Comparison of ENCODE assay signal across 1 cellular context in genomic region chr1:54651608-54652007, GRCh38.
TF ChIP-seq lines count a peak whose summit lies in the region.

No MANE protein-coding gene starts in this region.

TF ChIP-seq in HepG2, 621 proteins besides CTCF, POLR2A, EP300 and RAD21 (continued from another document):
- TF ChIP-seq FOXP4 (CRISPR knock-in tag; IDR thresholded peaks at IDR 0.05) (0 out of 2 replicates have a peak, but pooled peaks have one; percentile 25), HNRNPUL1 (IDR thresholded peaks at IDR 0.05; ENCODE audit: low read depth, low read length) (no peak), NR2F2 (IDR thresholded peaks at IDR 0.05; ENCODE audit: borderline replicate concordance, low read depth) (peak; percentile 40; the same call in 1 of the 2 replicates), CBX2 (IDR thresholded peaks at IDR 0.05; ENCODE audit: low read depth, low read length) (no peak), CBX2 (CRISPR knock-in tag; IDR thresholded peaks at IDR 0.05; ENCODE audit: low read depth) (no peak), SMAD9 (CRISPR knock-in tag; IDR thresholded peaks at IDR 0.05) (no peak), ERF (CRISPR knock-in tag; IDR thresholded peaks at IDR 0.05) (no peak), THYN1 (CRISPR knock-in tag; IDR thresholded peaks at IDR 0.05; ENCODE audit: borderline replicate concordance, low read depth) (no peak), NR2F6 (IDR thresholded peaks at IDR 0.05) (peak; percentile 72), NR2F6 (CRISPR knock-in tag; IDR thresholded peaks at IDR 0.05) (peak; percentile 39; the same call in 1 of the 2 replicates), ZNF260 (CRISPR knock-in tag; IDR thresholded peaks at IDR 0.05; ENCODE audit: borderline replicate concordance, low read depth) (no peak), ZNF646 (CRISPR knock-in tag; IDR thresholded peaks at IDR 0.05) (peak; percentile 78), CENPT (CRISPR knock-in tag; IDR thresholded peaks at IDR 0.05; ENCODE audit: low read depth) (no peak), SOX5 (CRISPR knock-in tag; IDR thresholded peaks at IDR 0.05; ENCODE audit: borderline replicate concordance) (no peak), ZNF282 (IDR thresholded peaks at IDR 0.05; ENCODE audit: partially characterized antibody) (no peak), SIN3A (IDR thresholded peaks at IDR 0.05; ENCODE audit: borderline replicate concordance, low read depth, low read length) (no peak), KDM3A (CRISPR knock-in tag; IDR thresholded peaks at IDR 0.05; ENCODE audit: low read depth) (no peak), SNAPC2 (CRISPR knock-in tag; IDR thresholded peaks at IDR 0.05) (no peak), RXRB (CRISPR knock-in tag; IDR thresholded peaks at IDR 0.05; ENCODE audit: borderline replicate concordance) (peak; percentile 46), ZNF251 (CRISPR knock-in tag; IDR thresholded peaks at IDR 0.05) (no peak), ONECUT2 (CRISPR knock-in tag; IDR thresholded peaks at IDR 0.05) (no peak), AGO1 (IDR thresholded peaks at IDR 0.05; ENCODE audit: low read depth, low read length, poor library complexity, severe bottlenecking) (no peak), ZNF615 (CRISPR knock-in tag; IDR thresholded peaks at IDR 0.05; ENCODE audit: borderline replicate concordance) (no peak), NFKBIZ (CRISPR knock-in tag; IDR thresholded peaks at IDR 0.05) (no peak)
- TF ChIP-seq, protein P1, sequence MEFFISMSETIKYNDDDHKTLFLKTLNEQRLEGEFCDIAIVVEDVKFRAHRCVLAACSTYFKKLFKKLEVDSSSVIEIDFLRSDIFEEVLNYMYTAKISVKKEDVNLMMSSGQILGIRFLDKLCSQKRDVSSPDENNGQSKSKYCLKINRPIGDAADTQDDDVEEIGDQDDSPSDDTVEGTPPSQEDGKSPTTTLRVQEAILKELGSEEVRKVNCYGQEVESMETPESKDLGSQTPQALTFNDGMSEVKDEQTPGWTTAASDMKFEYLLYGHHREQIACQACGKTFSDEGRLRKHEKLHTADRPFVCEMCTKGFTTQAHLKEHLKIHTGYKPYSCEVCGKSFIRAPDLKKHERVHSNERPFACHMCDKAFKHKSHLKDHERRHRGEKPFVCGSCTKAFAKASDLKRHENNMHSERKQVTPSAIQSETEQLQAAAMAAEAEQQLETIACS (CRISPR knock-in tag; IDR thresholded peaks at IDR 0.05): no peak
- TF ChIP-seq, protein P2, sequence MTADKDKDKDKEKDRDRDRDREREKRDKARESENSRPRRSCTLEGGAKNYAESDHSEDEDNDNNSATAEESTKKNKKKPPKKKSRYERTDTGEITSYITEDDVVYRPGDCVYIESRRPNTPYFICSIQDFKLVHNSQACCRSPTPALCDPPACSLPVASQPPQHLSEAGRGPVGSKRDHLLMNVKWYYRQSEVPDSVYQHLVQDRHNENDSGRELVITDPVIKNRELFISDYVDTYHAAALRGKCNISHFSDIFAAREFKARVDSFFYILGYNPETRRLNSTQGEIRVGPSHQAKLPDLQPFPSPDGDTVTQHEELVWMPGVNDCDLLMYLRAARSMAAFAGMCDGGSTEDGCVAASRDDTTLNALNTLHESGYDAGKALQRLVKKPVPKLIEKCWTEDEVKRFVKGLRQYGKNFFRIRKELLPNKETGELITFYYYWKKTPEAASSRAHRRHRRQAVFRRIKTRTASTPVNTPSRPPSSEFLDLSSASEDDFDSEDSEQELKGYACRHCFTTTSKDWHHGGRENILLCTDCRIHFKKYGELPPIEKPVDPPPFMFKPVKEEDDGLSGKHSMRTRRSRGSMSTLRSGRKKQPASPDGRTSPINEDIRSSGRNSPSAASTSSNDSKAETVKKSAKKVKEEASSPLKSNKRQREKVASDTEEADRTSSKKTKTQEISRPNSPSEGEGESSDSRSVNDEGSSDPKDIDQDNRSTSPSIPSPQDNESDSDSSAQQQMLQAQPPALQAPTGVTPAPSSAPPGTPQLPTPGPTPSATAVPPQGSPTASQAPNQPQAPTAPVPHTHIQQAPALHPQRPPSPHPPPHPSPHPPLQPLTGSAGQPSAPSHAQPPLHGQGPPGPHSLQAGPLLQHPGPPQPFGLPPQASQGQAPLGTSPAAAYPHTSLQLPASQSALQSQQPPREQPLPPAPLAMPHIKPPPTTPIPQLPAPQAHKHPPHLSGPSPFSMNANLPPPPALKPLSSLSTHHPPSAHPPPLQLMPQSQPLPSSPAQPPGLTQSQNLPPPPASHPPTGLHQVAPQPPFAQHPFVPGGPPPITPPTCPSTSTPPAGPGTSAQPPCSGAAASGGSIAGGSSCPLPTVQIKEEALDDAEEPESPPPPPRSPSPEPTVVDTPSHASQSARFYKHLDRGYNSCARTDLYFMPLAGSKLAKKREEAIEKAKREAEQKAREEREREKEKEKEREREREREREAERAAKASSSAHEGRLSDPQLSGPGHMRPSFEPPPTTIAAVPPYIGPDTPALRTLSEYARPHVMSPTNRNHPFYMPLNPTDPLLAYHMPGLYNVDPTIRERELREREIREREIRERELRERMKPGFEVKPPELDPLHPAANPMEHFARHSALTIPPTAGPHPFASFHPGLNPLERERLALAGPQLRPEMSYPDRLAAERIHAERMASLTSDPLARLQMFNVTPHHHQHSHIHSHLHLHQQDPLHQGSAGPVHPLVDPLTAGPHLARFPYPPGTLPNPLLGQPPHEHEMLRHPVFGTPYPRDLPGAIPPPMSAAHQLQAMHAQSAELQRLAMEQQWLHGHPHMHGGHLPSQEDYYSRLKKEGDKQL (CRISPR knock-in tag; IDR thresholded peaks at IDR 0.05; ENCODE audit: low read depth): no peak
- TF ChIP-seq, protein P3, sequence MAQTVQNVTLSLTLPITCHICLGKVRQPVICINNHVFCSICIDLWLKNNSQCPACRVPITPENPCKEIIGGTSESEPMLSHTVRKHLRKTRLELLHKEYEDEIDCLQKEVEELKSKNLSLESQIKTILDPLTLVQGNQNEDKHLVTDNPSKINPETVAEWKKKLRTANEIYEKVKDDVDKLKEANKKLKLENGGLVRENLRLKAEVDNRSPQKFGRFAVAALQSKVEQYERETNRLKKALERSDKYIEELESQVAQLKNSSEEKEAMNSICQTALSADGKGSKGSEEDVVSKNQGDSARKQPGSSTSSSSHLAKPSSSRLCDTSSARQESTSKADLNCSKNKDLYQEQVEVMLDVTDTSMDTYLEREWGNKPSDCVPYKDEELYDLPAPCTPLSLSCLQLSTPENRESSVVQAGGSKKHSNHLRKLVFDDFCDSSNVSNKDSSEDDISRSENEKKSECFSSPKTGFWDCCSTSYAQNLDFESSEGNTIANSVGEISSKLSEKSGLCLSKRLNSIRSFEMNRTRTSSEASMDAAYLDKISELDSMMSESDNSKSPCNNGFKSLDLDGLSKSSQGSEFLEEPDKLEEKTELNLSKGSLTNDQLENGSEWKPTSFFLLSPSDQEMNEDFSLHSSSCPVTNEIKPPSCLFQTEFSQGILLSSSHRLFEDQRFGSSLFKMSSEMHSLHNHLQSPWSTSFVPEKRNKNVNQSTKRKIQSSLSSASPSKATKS (CRISPR knock-in tag; IDR thresholded peaks at IDR 0.05): no peak
- TF ChIP-seq, protein P4, sequence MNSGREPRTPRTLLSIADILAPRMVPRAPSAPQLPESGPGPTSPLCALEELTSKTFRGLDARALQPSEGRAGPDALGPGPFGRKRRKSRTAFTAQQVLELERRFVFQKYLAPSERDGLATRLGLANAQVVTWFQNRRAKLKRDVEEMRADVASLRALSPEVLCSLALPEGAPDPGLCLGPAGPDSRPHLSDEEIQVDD (CRISPR knock-in tag; IDR thresholded peaks at IDR 0.05; ENCODE audit: borderline replicate concordance): no peak
- TF ChIP-seq, protein P5, sequence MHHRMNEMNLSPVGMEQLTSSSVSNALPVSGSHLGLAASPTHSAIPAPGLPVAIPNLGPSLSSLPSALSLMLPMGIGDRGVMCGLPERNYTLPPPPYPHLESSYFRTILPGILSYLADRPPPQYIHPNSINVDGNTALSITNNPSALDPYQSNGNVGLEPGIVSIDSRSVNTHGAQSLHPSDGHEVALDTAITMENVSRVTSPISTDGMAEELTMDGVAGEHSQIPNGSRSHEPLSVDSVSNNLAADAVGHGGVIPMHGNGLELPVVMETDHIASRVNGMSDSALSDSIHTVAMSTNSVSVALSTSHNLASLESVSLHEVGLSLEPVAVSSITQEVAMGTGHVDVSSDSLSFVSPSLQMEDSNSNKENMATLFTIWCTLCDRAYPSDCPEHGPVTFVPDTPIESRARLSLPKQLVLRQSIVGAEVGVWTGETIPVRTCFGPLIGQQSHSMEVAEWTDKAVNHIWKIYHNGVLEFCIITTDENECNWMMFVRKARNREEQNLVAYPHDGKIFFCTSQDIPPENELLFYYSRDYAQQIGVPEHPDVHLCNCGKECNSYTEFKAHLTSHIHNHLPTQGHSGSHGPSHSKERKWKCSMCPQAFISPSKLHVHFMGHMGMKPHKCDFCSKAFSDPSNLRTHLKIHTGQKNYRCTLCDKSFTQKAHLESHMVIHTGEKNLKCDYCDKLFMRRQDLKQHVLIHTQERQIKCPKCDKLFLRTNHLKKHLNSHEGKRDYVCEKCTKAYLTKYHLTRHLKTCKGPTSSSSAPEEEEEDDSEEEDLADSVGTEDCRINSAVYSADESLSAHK (CRISPR knock-in tag; IDR thresholded peaks at IDR 0.05; ENCODE audit: borderline replicate concordance): no peak
- TF ChIP-seq, protein P6, sequence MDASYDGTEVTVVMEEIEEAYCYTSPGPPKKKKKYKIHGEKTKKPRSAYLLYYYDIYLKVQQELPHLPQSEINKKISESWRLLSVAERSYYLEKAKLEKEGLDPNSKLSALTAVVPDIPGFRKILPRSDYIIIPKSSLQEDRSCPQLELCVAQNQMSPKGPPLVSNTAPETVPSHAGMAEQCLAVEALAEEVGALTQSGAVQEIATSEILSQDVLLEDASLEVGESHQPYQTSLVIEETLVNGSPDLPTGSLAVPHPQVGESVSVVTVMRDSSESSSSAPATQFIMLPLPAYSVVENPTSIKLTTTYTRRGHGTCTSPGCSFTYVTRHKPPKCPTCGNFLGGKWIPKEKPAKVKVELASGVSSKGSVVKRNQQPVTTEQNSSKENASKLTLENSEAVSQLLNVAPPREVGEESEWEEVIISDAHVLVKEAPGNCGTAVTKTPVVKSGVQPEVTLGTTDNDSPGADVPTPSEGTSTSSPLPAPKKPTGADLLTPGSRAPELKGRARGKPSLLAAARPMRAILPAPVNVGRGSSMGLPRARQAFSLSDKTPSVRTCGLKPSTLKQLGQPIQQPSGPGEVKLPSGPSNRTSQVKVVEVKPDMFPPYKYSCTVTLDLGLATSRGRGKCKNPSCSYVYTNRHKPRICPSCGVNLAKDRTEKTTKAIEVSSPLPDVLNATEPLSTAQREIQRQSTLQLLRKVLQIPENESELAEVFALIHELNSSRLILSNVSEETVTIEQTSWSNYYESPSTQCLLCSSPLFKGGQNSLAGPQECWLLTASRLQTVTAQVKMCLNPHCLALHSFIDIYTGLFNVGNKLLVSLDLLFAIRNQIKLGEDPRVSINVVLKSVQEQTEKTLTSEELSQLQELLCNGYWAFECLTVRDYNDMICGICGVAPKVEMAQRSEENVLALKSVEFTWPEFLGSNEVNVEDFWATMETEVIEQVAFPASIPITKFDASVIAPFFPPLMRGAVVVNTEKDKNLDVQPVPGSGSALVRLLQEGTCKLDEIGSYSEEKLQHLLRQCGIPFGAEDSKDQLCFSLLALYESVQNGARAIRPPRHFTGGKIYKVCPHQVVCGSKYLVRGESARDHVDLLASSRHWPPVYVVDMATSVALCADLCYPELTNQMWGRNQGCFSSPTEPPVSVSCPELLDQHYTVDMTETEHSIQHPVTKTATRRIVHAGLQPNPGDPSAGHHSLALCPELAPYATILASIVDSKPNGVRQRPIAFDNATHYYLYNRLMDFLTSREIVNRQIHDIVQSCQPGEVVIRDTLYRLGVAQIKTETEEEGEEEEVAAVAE (CRISPR knock-in tag; IDR thresholded peaks at IDR 0.05; ENCODE audit: borderline replicate concordance): no peak
